In genomic region chr5:127313379-127313778, GRCh38 we compare ENCODE assay signal across 1 cellular context.
TF ChIP-seq lines count a peak whose summit lies in the region.

No MANE protein-coding gene starts in this region.

TF ChIP-seq in K562, 482 proteins besides CTCF, POLR2A, EP300 and RAD21:
- no peak for TF ChIP-seq HDAC6 (IDR thresholded peaks at IDR 0.05; ENCODE audit: low read depth, low read length)
- TF ChIP-seq PHB2 (IDR thresholded peaks at IDR 0.05; ENCODE audit: low read depth) = no peak
- TF ChIP-seq FOXJ3 (CRISPR knock-in tag; IDR thresholded peaks at IDR 0.05) = no peak
- no peak for TF ChIP-seq SOX6 (IDR thresholded peaks at IDR 0.05)
- no peak for TF ChIP-seq SMARCB1 (IDR thresholded peaks at IDR 0.05; ENCODE audit: insufficient read length, low read depth)
- TF ChIP-seq FOSL1 (tag; conservative IDR thresholded peaks at IDR 0.05) = no peak
- no peak for TF ChIP-seq HDGF (IDR thresholded peaks at IDR 0.05)
- TF ChIP-seq ELF4 (CRISPR knock-in tag; IDR thresholded peaks at IDR 0.05) = no peak
- TF ChIP-seq ZBTB33 (CRISPR knock-in tag; IDR thresholded peaks at IDR 0.05) = no peak
- no peak for TF ChIP-seq ETV5 (CRISPR knock-in tag; IDR thresholded peaks at IDR 0.05; ENCODE audit: low read depth)
- no peak for TF ChIP-seq TAF7 (tag; IDR thresholded peaks at IDR 0.05)
- TF ChIP-seq BRF2 (IDR thresholded peaks at IDR 0.05; ENCODE audit: borderline replicate concordance, insufficient read depth, insufficient read length) = no peak
- TF ChIP-seq PHF21A (IDR thresholded peaks at IDR 0.05; ENCODE audit: borderline replicate concordance, low read depth) = no peak
TF ChIP-seq in K562: peak in this region for 0.
